1 cellular context compared by ENCODE assay signal in the genomic region with DNA sequence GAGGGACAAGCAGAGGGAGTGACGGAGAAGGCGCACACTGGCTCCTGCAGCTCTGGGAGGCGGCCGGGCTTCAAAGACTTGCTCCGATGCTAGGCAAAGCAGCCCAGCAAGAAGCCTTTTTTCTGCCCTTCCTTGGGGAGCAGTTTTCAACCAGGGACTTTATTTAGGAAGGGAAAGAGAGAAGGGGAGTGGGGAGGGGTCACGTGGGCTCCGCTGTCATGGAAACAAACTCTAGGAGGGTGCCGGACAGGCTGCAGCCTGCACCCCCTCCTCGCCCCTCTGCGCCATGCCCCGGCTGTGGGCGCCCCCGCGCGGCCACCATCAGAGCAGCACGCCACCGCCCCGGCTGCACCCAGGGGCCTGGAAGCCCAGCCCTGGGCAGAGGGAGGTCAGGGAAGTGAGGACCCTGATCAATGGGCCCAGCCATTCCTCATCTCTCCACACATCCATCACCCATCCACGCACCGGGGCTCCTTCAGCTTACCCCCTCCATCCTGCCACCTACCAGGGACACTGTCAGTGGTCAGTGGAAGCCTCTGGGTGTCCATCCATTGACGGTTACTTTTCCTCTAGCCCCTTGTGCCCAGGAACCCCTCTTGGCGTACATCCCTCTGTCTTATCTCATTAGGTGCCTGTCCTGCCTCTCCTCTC.
TF ChIP-seq lines count a peak whose summit lies in the region.

No MANE protein-coding gene starts in this region.

TF ChIP-seq in WTC11, 78 proteins besides CTCF, POLR2A, EP300 and RAD21 (continued from another document and continues in another):
- TF ChIP-seq, protein P1, sequence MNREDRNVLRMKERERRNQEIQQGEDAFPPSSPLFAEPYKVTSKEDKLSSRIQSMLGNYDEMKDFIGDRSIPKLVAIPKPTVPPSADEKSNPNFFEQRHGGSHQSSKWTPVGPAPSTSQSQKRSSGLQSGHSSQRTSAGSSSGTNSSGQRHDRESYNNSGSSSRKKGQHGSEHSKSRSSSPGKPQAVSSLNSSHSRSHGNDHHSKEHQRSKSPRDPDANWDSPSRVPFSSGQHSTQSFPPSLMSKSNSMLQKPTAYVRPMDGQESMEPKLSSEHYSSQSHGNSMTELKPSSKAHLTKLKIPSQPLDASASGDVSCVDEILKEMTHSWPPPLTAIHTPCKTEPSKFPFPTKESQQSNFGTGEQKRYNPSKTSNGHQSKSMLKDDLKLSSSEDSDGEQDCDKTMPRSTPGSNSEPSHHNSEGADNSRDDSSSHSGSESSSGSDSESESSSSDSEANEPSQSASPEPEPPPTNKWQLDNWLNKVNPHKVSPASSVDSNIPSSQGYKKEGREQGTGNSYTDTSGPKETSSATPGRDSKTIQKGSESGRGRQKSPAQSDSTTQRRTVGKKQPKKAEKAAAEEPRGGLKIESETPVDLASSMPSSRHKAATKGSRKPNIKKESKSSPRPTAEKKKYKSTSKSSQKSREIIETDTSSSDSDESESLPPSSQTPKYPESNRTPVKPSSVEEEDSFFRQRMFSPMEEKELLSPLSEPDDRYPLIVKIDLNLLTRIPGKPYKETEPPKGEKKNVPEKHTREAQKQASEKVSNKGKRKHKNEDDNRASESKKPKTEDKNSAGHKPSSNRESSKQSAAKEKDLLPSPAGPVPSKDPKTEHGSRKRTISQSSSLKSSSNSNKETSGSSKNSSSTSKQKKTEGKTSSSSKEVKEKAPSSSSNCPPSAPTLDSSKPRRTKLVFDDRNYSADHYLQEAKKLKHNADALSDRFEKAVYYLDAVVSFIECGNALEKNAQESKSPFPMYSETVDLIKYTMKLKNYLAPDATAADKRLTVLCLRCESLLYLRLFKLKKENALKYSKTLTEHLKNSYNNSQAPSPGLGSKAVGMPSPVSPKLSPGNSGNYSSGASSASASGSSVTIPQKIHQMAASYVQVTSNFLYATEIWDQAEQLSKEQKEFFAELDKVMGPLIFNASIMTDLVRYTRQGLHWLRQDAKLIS (CRISPR knock-in tag; IDR thresholded peaks at IDR 0.05; ENCODE audit: borderline replicate concordance): no peak
- TF ChIP-seq SMAD4 (CRISPR knock-in tag; IDR thresholded peaks at IDR 0.05) (no peak), SOX15 (CRISPR knock-in tag; IDR thresholded peaks at IDR 0.05) (no peak), FOXK1 (CRISPR knock-in tag; IDR thresholded peaks at IDR 0.05) (no peak), HMGA2 (CRISPR knock-in tag; IDR thresholded peaks at IDR 0.05) (no peak), NR2C2 (CRISPR knock-in tag; IDR thresholded peaks at IDR 0.05) (no peak), ZNF416 (CRISPR knock-in tag; IDR thresholded peaks at IDR 0.05) (peak; percentile 62; the same call in 1 of the 2 replicates), CREB1 (CRISPR knock-in tag; IDR thresholded peaks at IDR 0.05) (no peak), ZNF317 (CRISPR knock-in tag; IDR thresholded peaks at IDR 0.05; ENCODE audit: borderline replicate concordance, low read depth) (no peak), SMAD3 (CRISPR knock-in tag; IDR thresholded peaks at IDR 0.05; ENCODE audit: borderline replicate concordance) (no peak), ETV6 (CRISPR knock-in tag; IDR thresholded peaks at IDR 0.05) (no peak), ATF1 (CRISPR knock-in tag; IDR thresholded peaks at IDR 0.05) (no peak), IRF2 (CRISPR knock-in tag; IDR thresholded peaks at IDR 0.05; ENCODE audit: borderline replicate concordance, low read depth) (no peak), GTF2I (CRISPR knock-in tag; conservative IDR thresholded peaks at IDR 0.05) (peak; percentile 74; the same call in 1 of the 2 replicates), ZNF671 (CRISPR knock-in tag; IDR thresholded peaks at IDR 0.05) (peak; percentile 84; the same call in 1 of the 2 replicates), MYBL2 (CRISPR knock-in tag; IDR thresholded peaks at IDR 0.05) (no peak), NFYB (CRISPR knock-in tag; conservative IDR thresholded peaks at IDR 0.05; ENCODE audit: low read depth) (no peak), NFATC4 (CRISPR knock-in tag; IDR thresholded peaks at IDR 0.05) (peak; percentile 58; the same call in 1 of the 2 replicates), GABPB1 (CRISPR knock-in tag; IDR thresholded peaks at IDR 0.05) (no peak), ZNF219 (CRISPR knock-in tag; IDR thresholded peaks at IDR 0.05; ENCODE audit: borderline replicate concordance) (no peak), JUN (CRISPR knock-in tag; IDR thresholded peaks at IDR 0.05) (no peak), NR3C1 (CRISPR knock-in tag; conservative IDR thresholded peaks at IDR 0.05; ENCODE audit: low read depth) (no peak), ZNF263 (CRISPR knock-in tag; IDR thresholded peaks at IDR 0.05; ENCODE audit: low read depth) (no peak), RORB (CRISPR knock-in tag; IDR thresholded peaks at IDR 0.05) (no peak), SP1 (CRISPR knock-in tag; conservative IDR thresholded peaks at IDR 0.05) (no peak; the same call in none of the 2 replicates), RELA (CRISPR knock-in tag; IDR thresholded peaks at IDR 0.05; ENCODE audit: borderline replicate concordance) (no peak)
- TF ChIP-seq, protein P2, sequence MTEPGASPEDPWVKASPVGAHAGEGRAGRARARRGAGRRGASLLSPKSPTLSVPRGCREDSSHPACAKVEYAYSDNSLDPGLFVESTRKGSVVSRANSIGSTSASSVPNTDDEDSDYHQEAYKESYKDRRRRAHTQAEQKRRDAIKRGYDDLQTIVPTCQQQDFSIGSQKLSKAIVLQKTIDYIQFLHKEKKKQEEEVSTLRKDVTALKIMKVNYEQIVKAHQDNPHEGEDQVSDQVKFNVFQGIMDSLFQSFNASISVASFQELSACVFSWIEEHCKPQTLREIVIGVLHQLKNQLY (CRISPR knock-in tag; IDR thresholded peaks at IDR 0.05): no peak
- TF ChIP-seq, protein P3, sequence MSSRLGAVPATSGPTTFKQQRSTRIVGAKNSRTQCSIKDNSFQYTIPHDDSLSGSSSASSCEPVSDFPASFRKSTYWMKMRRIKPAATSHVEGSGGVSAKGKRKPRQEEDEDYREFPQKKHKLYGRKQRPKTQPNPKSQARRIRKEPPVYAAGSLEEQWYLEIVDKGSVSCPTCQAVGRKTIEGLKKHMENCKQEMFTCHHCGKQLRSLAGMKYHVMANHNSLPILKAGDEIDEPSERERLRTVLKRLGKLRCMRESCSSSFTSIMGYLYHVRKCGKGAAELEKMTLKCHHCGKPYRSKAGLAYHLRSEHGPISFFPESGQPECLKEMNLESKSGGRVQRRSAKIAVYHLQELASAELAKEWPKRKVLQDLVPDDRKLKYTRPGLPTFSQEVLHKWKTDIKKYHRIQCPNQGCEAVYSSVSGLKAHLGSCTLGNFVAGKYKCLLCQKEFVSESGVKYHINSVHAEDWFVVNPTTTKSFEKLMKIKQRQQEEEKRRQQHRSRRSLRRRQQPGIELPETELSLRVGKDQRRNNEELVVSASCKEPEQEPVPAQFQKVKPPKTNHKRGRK (CRISPR knock-in tag; IDR thresholded peaks at IDR 0.05; ENCODE audit: borderline replicate concordance): no peak
- TF ChIP-seq, protein P4, sequence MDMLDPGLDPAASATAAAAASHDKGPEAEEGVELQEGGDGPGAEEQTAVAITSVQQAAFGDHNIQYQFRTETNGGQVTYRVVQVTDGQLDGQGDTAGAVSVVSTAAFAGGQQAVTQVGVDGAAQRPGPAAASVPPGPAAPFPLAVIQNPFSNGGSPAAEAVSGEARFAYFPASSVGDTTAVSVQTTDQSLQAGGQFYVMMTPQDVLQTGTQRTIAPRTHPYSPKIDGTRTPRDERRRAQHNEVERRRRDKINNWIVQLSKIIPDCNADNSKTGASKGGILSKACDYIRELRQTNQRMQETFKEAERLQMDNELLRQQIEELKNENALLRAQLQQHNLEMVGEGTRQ (CRISPR knock-in tag; IDR thresholded peaks at IDR 0.05): peak; percentile 94
- TF ChIP-seq, protein P5, sequence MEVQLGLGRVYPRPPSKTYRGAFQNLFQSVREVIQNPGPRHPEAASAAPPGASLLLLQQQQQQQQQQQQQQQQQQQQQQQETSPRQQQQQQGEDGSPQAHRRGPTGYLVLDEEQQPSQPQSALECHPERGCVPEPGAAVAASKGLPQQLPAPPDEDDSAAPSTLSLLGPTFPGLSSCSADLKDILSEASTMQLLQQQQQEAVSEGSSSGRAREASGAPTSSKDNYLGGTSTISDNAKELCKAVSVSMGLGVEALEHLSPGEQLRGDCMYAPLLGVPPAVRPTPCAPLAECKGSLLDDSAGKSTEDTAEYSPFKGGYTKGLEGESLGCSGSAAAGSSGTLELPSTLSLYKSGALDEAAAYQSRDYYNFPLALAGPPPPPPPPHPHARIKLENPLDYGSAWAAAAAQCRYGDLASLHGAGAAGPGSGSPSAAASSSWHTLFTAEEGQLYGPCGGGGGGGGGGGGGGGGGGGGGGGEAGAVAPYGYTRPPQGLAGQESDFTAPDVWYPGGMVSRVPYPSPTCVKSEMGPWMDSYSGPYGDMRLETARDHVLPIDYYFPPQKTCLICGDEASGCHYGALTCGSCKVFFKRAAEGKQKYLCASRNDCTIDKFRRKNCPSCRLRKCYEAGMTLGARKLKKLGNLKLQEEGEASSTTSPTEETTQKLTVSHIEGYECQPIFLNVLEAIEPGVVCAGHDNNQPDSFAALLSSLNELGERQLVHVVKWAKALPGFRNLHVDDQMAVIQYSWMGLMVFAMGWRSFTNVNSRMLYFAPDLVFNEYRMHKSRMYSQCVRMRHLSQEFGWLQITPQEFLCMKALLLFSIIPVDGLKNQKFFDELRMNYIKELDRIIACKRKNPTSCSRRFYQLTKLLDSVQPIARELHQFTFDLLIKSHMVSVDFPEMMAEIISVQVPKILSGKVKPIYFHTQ (CRISPR knock-in tag; IDR thresholded peaks at IDR 0.05): no peak
- TF ChIP-seq, protein P6, sequence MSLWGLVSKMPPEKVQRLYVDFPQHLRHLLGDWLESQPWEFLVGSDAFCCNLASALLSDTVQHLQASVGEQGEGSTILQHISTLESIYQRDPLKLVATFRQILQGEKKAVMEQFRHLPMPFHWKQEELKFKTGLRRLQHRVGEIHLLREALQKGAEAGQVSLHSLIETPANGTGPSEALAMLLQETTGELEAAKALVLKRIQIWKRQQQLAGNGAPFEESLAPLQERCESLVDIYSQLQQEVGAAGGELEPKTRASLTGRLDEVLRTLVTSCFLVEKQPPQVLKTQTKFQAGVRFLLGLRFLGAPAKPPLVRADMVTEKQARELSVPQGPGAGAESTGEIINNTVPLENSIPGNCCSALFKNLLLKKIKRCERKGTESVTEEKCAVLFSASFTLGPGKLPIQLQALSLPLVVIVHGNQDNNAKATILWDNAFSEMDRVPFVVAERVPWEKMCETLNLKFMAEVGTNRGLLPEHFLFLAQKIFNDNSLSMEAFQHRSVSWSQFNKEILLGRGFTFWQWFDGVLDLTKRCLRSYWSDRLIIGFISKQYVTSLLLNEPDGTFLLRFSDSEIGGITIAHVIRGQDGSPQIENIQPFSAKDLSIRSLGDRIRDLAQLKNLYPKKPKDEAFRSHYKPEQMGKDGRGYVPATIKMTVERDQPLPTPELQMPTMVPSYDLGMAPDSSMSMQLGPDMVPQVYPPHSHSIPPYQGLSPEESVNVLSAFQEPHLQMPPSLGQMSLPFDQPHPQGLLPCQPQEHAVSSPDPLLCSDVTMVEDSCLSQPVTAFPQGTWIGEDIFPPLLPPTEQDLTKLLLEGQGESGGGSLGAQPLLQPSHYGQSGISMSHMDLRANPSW (CRISPR knock-in tag; conservative IDR thresholded peaks at IDR 0.05; ENCODE audit: low read depth): no peak
- TF ChIP-seq, protein P7, sequence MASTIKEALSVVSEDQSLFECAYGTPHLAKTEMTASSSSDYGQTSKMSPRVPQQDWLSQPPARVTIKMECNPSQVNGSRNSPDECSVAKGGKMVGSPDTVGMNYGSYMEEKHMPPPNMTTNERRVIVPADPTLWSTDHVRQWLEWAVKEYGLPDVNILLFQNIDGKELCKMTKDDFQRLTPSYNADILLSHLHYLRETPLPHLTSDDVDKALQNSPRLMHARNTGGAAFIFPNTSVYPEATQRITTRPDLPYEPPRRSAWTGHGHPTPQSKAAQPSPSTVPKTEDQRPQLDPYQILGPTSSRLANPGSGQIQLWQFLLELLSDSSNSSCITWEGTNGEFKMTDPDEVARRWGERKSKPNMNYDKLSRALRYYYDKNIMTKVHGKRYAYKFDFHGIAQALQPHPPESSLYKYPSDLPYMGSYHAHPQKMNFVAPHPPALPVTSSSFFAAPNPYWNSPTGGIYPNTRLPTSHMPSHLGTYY (CRISPR knock-in tag; IDR thresholded peaks at IDR 0.05): 0 out of 2 replicates have a peak, but pooled peaks have one; percentile 26
- TF ChIP-seq, protein P8, sequence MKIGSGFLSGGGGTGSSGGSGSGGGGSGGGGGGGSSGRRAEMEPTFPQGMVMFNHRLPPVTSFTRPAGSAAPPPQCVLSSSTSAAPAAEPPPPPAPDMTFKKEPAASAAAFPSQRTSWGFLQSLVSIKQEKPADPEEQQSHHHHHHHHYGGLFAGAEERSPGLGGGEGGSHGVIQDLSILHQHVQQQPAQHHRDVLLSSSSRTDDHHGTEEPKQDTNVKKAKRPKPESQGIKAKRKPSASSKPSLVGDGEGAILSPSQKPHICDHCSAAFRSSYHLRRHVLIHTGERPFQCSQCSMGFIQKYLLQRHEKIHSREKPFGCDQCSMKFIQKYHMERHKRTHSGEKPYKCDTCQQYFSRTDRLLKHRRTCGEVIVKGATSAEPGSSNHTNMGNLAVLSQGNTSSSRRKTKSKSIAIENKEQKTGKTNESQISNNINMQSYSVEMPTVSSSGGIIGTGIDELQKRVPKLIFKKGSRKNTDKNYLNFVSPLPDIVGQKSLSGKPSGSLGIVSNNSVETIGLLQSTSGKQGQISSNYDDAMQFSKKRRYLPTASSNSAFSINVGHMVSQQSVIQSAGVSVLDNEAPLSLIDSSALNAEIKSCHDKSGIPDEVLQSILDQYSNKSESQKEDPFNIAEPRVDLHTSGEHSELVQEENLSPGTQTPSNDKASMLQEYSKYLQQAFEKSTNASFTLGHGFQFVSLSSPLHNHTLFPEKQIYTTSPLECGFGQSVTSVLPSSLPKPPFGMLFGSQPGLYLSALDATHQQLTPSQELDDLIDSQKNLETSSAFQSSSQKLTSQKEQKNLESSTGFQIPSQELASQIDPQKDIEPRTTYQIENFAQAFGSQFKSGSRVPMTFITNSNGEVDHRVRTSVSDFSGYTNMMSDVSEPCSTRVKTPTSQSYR (CRISPR knock-in tag; IDR thresholded peaks at IDR 0.05): no peak
- TF ChIP-seq, protein P9, sequence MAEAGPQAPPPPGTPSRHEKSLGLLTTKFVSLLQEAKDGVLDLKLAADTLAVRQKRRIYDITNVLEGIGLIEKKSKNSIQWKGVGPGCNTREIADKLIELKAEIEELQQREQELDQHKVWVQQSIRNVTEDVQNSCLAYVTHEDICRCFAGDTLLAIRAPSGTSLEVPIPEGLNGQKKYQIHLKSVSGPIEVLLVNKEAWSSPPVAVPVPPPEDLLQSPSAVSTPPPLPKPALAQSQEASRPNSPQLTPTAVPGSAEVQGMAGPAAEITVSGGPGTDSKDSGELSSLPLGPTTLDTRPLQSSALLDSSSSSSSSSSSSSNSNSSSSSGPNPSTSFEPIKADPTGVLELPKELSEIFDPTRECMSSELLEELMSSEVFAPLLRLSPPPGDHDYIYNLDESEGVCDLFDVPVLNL (CRISPR knock-in tag; IDR thresholded peaks at IDR 0.05; ENCODE audit: borderline replicate concordance, low read depth): no peak
- TF ChIP-seq, protein P10, sequence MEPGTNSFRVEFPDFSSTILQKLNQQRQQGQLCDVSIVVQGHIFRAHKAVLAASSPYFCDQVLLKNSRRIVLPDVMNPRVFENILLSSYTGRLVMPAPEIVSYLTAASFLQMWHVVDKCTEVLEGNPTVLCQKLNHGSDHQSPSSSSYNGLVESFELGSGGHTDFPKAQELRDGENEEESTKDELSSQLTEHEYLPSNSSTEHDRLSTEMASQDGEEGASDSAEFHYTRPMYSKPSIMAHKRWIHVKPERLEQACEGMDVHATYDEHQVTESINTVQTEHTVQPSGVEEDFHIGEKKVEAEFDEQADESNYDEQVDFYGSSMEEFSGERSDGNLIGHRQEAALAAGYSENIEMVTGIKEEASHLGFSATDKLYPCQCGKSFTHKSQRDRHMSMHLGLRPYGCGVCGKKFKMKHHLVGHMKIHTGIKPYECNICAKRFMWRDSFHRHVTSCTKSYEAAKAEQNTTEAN (CRISPR knock-in tag; IDR thresholded peaks at IDR 0.05): no peak
